1 cellular context compared by ENCODE assay signal in genomic region chr6:13664703-13665352, GRCh38.
TF ChIP-seq lines count a peak whose summit lies in the region.

No MANE protein-coding gene starts in this region.

TF ChIP-seq in HepG2, 621 proteins besides CTCF, POLR2A, EP300 and RAD21 (continued from another document):
- TF ChIP-seq, protein P1, sequence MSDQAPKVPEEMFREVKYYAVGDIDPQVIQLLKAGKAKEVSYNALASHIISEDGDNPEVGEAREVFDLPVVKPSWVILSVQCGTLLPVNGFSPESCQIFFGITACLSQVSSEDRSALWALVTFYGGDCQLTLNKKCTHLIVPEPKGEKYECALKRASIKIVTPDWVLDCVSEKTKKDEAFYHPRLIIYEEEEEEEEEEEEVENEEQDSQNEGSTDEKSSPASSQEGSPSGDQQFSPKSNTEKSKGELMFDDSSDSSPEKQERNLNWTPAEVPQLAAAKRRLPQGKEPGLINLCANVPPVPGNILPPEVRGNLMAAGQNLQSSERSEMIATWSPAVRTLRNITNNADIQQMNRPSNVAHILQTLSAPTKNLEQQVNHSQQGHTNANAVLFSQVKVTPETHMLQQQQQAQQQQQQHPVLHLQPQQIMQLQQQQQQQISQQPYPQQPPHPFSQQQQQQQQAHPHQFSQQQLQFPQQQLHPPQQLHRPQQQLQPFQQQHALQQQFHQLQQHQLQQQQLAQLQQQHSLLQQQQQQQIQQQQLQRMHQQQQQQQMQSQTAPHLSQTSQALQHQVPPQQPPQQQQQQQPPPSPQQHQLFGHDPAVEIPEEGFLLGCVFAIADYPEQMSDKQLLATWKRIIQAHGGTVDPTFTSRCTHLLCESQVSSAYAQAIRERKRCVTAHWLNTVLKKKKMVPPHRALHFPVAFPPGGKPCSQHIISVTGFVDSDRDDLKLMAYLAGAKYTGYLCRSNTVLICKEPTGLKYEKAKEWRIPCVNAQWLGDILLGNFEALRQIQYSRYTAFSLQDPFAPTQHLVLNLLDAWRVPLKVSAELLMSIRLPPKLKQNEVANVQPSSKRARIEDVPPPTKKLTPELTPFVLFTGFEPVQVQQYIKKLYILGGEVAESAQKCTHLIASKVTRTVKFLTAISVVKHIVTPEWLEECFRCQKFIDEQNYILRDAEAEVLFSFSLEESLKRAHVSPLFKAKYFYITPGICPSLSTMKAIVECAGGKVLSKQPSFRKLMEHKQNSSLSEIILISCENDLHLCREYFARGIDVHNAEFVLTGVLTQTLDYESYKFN (CRISPR knock-in tag; conservative IDR thresholded peaks at IDR 0.05), result peak; percentile 43; the same call in 1 of the 2 replicates
- TF ChIP-seq SOX5 (CRISPR knock-in tag; IDR thresholded peaks at IDR 0.05; ENCODE audit: borderline replicate concordance) (peak; percentile 61; the same call in 1 of the 2 replicates), RARG (CRISPR knock-in tag; IDR thresholded peaks at IDR 0.05; ENCODE audit: low read depth) (no peak)
- TF ChIP-seq, protein P2, sequence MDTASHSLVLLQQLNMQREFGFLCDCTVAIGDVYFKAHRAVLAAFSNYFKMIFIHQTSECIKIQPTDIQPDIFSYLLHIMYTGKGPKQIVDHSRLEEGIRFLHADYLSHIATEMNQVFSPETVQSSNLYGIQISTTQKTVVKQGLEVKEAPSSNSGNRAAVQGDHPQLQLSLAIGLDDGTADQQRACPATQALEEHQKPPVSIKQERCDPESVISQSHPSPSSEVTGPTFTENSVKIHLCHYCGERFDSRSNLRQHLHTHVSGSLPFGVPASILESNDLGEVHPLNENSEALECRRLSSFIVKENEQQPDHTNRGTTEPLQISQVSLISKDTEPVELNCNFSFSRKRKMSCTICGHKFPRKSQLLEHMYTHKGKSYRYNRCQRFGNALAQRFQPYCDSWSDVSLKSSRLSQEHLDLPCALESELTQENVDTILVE (CRISPR knock-in tag; IDR thresholded peaks at IDR 0.05), result peak; percentile 62; the same call in 1 of the 2 replicates
